In the genomic region with DNA sequence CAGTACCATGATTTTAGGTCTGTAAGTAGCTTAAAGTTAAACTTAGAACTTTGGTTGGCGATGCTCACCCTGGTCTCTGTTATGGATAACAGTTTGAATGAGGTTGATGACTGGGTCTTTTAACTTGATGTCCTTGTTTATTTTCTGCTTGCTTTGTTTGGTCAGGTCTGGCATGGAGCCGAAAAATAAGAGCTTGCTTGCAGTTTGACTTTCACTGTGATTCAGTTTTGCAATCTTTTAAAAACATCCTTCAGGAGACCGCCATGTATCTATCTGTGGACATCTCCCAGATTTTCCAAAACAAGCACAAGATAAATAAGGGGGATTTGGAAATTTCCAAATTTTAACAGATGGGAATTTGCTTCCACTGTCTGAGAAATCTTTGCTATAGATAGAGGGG, we compare ENCODE assay signal across 16 cellular contexts.
DNase-seq lines count a peak whose midpoint lies in the region; ATAC-seq, FAIRE-seq and TF ChIP-seq lines count a peak whose summit lies in the region.
"Had no signal": no experiment of that assay in that cellular context is flagged by ENCODE, and none has a peak within 500 bp of the region (broad histone marks: within the 10 kb centered on the region; RNA-seq: fewer than 3 reads in every experiment).

No MANE protein-coding gene starts in this region.

- H3K4me2 ChIP-seq in astrocyte (ENCODE audit: low read length), result peak overlapping the region; percentile 49
- H3K4me2 ChIP-seq: BLaER1 treated with 17β-estradiol and CSF1 and Interleukin-3, amounts not matched to agents 10 nM and 100 nM; PC-9 had no signal

- H3K4me1 Mint-ChIP-seq in astrocyte (ENCODE audit: low read depth, unreplicated experiment) (peaks cover 73% of the 10 kb centered on the region), osteocyte (ENCODE audit: unreplicated experiment) (peaks cover 53% of the 10 kb centered on the region)

- H3K36me3 ChIP-seq in astrocyte (ENCODE audit: insufficient read depth, low read length), result no peaks in the 10 kb centered on the region
- H3K36me3 ChIP-seq: BLaER1 treated with 17β-estradiol and CSF1 and Interleukin-3, amounts not matched to agents 10 nM and 100 nM had no signal

- DNase-seq in DMS53 treated with DMSO at 0.1 percent for 48 hours (lab: John Stamatoyannopoulos, UW; ENCODE audit: unreplicated experiment) (peak; percentile 3), astrocyte (ENCODE audit: low read depth) (no peak), hepatic stellate cell (ENCODE audit: low spot score) (peak; percentile 35), osteocyte (ENCODE audit: extremely low spot score, unreplicated experiment) (no peak)
- no peak for DNase-seq in stimulated activated naive CD4-positive, alpha-beta T cell treated with Interleukin-2 at 50 U/mL for 16 hours (lab: John Stamatoyannopoulos, UW)
- DNase-seq: central memory CD4-positive, alpha-beta T cell; NCI-H1092; NCI-H446 treated with DMSO at 0.1 percent for 48 hours; PC-9 had no signal

- ATAC-seq in HG02798 (IDR thresholded peaks at IDR 0.05; ENCODE audit: poor library complexity, unreplicated experiment) (no peak), GM18868 (IDR thresholded peaks at IDR 0.05; ENCODE audit: unreplicated experiment) (no peak), GM21576 (IDR thresholded peaks at IDR 0.05; ENCODE audit: unreplicated experiment) (no peak)

- H3K4me1 ChIP-seq in astrocyte (ENCODE audit: insufficient read depth, low read length), result peaks cover 12% of the 10 kb centered on the region

- H3K4me3 ChIP-seq in astrocyte (ENCODE audit: insufficient read depth, low read depth, low read length), result no peak overlapping the region
- H3K4me3 ChIP-seq: BLaER1 treated with 17β-estradiol and CSF1 and Interleukin-3, amounts not matched to agents 10 nM and 100 nM; PC-9 had no signal

- TF ChIP-seq CTCF in astrocyte (IDR thresholded peaks at IDR 0.05; ENCODE audit: insufficient read depth, low read depth, low read length) (no peak), osteocyte (IDR thresholded peaks at IDR 0.05) (no peak)

- peak overlapping the region; percentile 42 for H3K27ac ChIP-seq in astrocyte (ENCODE audit: low read depth, low read length)
- H3K27ac ChIP-seq: BLaER1 treated with 17β-estradiol and CSF1 and Interleukin-3, amounts not matched to agents 10 nM and 100 nM; epithelial cell of prostate; PC-9; VCaP had no signal

- H3K79me2 ChIP-seq in astrocyte (ENCODE audit: insufficient read depth, low read length), result peaks cover 9% of the 10 kb centered on the region

- H3K36me3 Mint-ChIP-seq in astrocyte (ENCODE audit: low read depth, unreplicated experiment), result peaks cover 26% of the 10 kb centered on the region
- H3K36me3 Mint-ChIP-seq in osteocyte (ENCODE audit: unreplicated experiment), result peaks cover 50% of the 10 kb centered on the region

- H3K9ac ChIP-seq in astrocyte (ENCODE audit: low read length), result peak overlapping the region; percentile 33
- H3K9ac ChIP-seq: BLaER1 treated with 17β-estradiol and CSF1 and Interleukin-3, amounts not matched to agents 10 nM and 100 nM had no signal

- H3K27ac Mint-ChIP-seq in astrocyte (ENCODE audit: unreplicated experiment) (peak overlapping the region; percentile 90), osteocyte (ENCODE audit: unreplicated experiment) (peak overlapping the region; percentile 90)
- H3K27ac Mint-ChIP-seq: progenitor cell of endocrine pancreas had no signal

- H3K4me3 Mint-ChIP-seq in astrocyte (ENCODE audit: unreplicated experiment) (no peak overlapping the region), osteocyte (ENCODE audit: unreplicated experiment) (no peak overlapping the region)

- no peaks in the 10 kb centered on the region for H3K9me3 ChIP-seq in astrocyte (ENCODE audit: insufficient read depth, low read depth, low read length)

- H3K27me3 Mint-ChIP-seq in astrocyte (ENCODE audit: low read depth, unreplicated experiment), result no peaks in the 10 kb centered on the region
- H3K27me3 Mint-ChIP-seq in osteocyte (ENCODE audit: unreplicated experiment), result no peaks in the 10 kb centered on the region
- H3K27me3 Mint-ChIP-seq: progenitor cell of endocrine pancreas had no signal

- no peaks in the 10 kb centered on the region for H3K9me3 Mint-ChIP-seq in astrocyte (ENCODE audit: unreplicated experiment)
- no peaks in the 10 kb centered on the region for H3K9me3 Mint-ChIP-seq in osteocyte (ENCODE audit: unreplicated experiment)

- no peak overlapping the region for H2AFZ ChIP-seq in astrocyte (ENCODE audit: low read depth, low read length)
- H2AFZ ChIP-seq: PC-9 had no signal

- no peaks in the 10 kb centered on the region for H3K27me3 ChIP-seq in astrocyte (ENCODE audit: insufficient read depth, low read length)
- H3K27me3 ChIP-seq: BLaER1 treated with 17β-estradiol and CSF1 and Interleukin-3, amounts not matched to agents 10 nM and 100 nM had no signal

- no peak for FAIRE-seq in astrocyte (lab: Jason Lieb, UNC)

- H4K20me1 ChIP-seq in astrocyte (ENCODE audit: insufficient read depth, low read length), result peaks cover 3% of the 10 kb centered on the region
- H4K20me1 ChIP-seq: BLaER1 treated with 17β-estradiol and CSF1 and Interleukin-3, amounts not matched to agents 10 nM and 100 nM had no signal

Comparison
In these comparisons a context has a peak if more than half of its experiments do, and no peak if none do; other contexts are left out.
1. DNase-seq: peak in DMS53 treated with DMSO at 0.1 percent for 48 hours (single experiment) and hepatic stellate cell (single experiment); none in astrocyte (single experiment), osteocyte (single experiment) and stimulated activated naive CD4-positive, alpha-beta T cell treated with Interleukin-2 at 50 U/mL for 16 hours (single experiment).